1 cellular context compared by ENCODE assay signal in genomic region chr12:20028033-20028432, GRCh38.
A peak's percentile ranks its signal among the peaks of the same experiment; 100 is the strongest.
TF ChIP-seq lines count a peak whose summit lies in the region.

No MANE protein-coding gene starts in this region.

TF ChIP-seq in GM12878, 131 proteins besides CTCF, POLR2A, EP300 and RAD21 (continued from another document and continues in another):
- TF ChIP-seq SMAD5 (IDR thresholded peaks at IDR 0.05; ENCODE audit: low read depth) (no peak), RCOR1 (conservative IDR thresholded peaks at IDR 0.05; ENCODE audit: low read depth, low read length) (no peak), WRNIP1 (IDR thresholded peaks at IDR 0.05; ENCODE audit: borderline replicate concordance, low read depth, low read length) (no peak), ESRRA (IDR thresholded peaks at IDR 0.05; ENCODE audit: low read length) (no peak), ATF3 (IDR thresholded peaks at IDR 0.05; ENCODE audit: borderline replicate concordance, extremely low read depth, low read depth, low read length) (no peak), FOXK2 (IDR thresholded peaks at IDR 0.05) (no peak), PAX5 (IDR thresholded peaks at IDR 0.05; ENCODE audit: borderline replicate concordance, low read depth, low read length) (no peak), BCLAF1 (IDR thresholded peaks at IDR 0.05) (no peak), SMC3 (IDR thresholded peaks at IDR 0.05; ENCODE audit: borderline replicate concordance, low read length) (no peak), POLR2AphosphoS5 (IDR thresholded peaks at IDR 0.05; ENCODE audit: low read length) (no peak), TBL1XR1 (IDR thresholded peaks at IDR 0.05; ENCODE audit: low read depth, low read length) (no peak), BCL3 (IDR thresholded peaks at IDR 0.05; ENCODE audit: borderline replicate concordance, insufficient read depth, low read depth, low read length, poor library complexity, severe bottlenecking) (no peak), ZBTB11 (CRISPR knock-in tag; IDR thresholded peaks at IDR 0.05) (no peak), IRF4 (IDR thresholded peaks at IDR 0.05; ENCODE audit: low read depth, low read length) (0 out of 2 replicates have a peak, but pooled peaks have one; percentile 26), JUND (IDR thresholded peaks at IDR 0.05; ENCODE audit: low read depth, low read length) (no peak), ATF2 (IDR thresholded peaks at IDR 0.05; ENCODE audit: low read length) (no peak), FOS (IDR thresholded peaks at IDR 0.05; ENCODE audit: borderline replicate concordance, extremely low read depth, insufficient read length) (no peak), TAF1 (IDR thresholded peaks at IDR 0.05; ENCODE audit: borderline replicate concordance, low read depth, low read length) (no peak), SKIL (IDR thresholded peaks at IDR 0.05; ENCODE audit: low read depth, poor library complexity, severe bottlenecking) (no peak), CBFB (IDR thresholded peaks at IDR 0.05; ENCODE audit: low read depth) (no peak), SIX5 (IDR thresholded peaks at IDR 0.05; ENCODE audit: low read depth, low read length, severe bottlenecking) (no peak), NKRF (conservative IDR thresholded peaks at IDR 0.05) (no peak), ZNF207 (IDR thresholded peaks at IDR 0.05; ENCODE audit: borderline replicate concordance) (no peak), ZBED1 (IDR thresholded peaks at IDR 0.05; ENCODE audit: borderline replicate concordance) (no peak), CEBPB (IDR thresholded peaks at IDR 0.05; ENCODE audit: borderline replicate concordance in 1 of 2, low read depth in 2 of 2, low read length in 2 of 2) (no peak), ZNF217 (IDR thresholded peaks at IDR 0.05) (no peak), RB1 (IDR thresholded peaks at IDR 0.05; ENCODE audit: borderline replicate concordance) (no peak), RUNX3 (IDR thresholded peaks at IDR 0.05; ENCODE audit: low read length) (peak; percentile 12; the same call in 1 of the 2 replicates), STAT1 (conservative IDR thresholded peaks at IDR 0.05) (no peak), ATF7 (IDR thresholded peaks at IDR 0.05; ENCODE audit: low read depth) (peak; percentile 62; the same call in 1 of the 2 replicates), PKNOX1 (IDR thresholded peaks at IDR 0.05) (no peak), NBN (IDR thresholded peaks at IDR 0.05) (no peak), MEF2B (IDR thresholded peaks at IDR 0.05; ENCODE audit: partially characterized antibody, poor library complexity, severe bottlenecking) (peak; percentile 23), JUNB (IDR thresholded peaks at IDR 0.05) (peak; percentile 66), TCF12 (IDR thresholded peaks at IDR 0.05; ENCODE audit: low read depth, low read length) (no peak), FOXM1 (IDR thresholded peaks at IDR 0.05; ENCODE audit: low read depth, low read length) (no peak), KLF5 (IDR thresholded peaks at IDR 0.05; ENCODE audit: partially characterized antibody) (no peak), CBX3 (IDR thresholded peaks at IDR 0.05; ENCODE audit: borderline replicate concordance, low read depth) (no peak), BRCA1 (IDR thresholded peaks at IDR 0.05; ENCODE audit: low read depth, low read length) (no peak), CREB1 (IDR thresholded peaks at IDR 0.05; ENCODE audit: low read depth) (no peak), MEF2A (IDR thresholded peaks at IDR 0.05; ENCODE audit: insufficient read depth, low read depth, low read length) (no peak), ELK1 (IDR thresholded peaks at IDR 0.05; ENCODE audit: low read depth, low read length) (no peak), ZNF592 (IDR thresholded peaks at IDR 0.05) (no peak), SMAD1 (IDR thresholded peaks at IDR 0.05; ENCODE audit: low read depth, partially characterized antibody) (no peak)
